In the genomic region with DNA sequence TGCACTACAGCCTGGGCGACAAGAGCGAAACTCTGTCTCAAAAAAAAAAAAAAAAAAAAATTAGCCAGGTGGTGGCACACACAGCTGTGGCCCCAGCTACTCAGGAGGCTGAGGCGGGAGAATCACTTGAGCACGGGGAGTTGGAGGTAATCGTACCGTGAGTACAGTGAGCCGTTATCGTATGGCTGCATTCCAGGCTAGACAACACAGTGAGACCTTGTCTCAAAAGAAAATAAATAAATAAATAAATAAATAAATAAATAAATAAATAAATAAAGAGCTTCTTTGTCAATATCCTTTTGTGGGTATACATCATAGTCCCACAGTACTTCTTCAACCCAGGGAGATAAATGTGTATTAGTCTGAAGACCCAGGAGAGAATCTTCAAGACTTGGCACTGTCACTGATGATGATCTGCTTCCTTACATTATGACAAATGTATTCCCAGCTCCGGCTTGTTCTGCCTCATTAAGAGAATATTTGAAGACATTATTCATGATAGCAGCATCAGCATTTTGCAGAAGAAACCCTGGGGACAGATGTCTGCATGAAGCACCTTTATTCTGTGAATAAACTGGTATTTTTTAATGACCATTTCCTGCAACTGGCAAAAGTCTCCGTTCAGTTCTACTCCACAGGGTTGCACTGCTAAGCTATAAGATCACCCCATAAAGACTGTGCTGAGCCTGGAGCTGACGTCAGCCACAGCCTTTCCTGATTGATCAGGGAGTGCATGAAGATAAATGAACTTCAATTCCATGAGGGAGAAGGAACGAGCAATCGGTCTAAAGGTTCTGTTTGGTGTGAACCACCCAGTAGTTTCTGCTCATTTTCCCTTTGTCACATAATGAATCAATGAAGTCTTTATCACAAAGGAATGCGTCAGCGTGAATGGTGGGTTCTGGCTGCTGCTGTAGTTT, we compare ENCODE assay signal across 24 cellular contexts. TPM values are rescaled to one million over a fixed set of nuclear protein-coding genes. Genes with fewer than 3 reads are reported as not detected.
DNase-seq lines count a peak whose midpoint lies in the region; ATAC-seq and TF ChIP-seq lines count a peak whose summit lies in the region.
"Had no signal": no experiment of that assay in that cellular context is flagged by ENCODE, and none has a peak within 500 bp of the region (broad histone marks: within the 10 kb centered on the region; RNA-seq: fewer than 3 reads in every experiment).

No MANE protein-coding gene starts in this region.

- ATAC-seq in HG03439 (IDR thresholded peaks at IDR 0.05; ENCODE audit: unreplicated experiment), result no peak
- ATAC-seq: stimulated activated memory B cell treated with anti-CD40 and anti-IgM and Interleukin-4, amounts not matched to agents 10 μg/mL and 1 μg/mL and 100 μg/mL, for 72 hours had no signal

- H3K27me3 ChIP-seq in Peyer's patch (no peaks in the 10 kb centered on the region), spleen (replicated peaks in 1 of 7) (peaks cover 0 to 12% (median 0%) of the 10 kb centered on the region in 7 donors)
- H3K27me3 ChIP-seq: adrenal gland, cardiac muscle cell had no signal

- H3K4me3 ChIP-seq in Peyer's patch (no peak overlapping the region), spleen (no peak overlapping the region)
- H3K4me3 ChIP-seq: adrenal gland, cardiac muscle cell, esophagus squamous epithelium, SJSA1 had no signal

- TF ChIP-seq CTCF in Peyer's patch (IDR thresholded peaks at IDR 0.05) (no peak), spleen (IDR thresholded peaks at IDR 0.05 in 8 of 11, conservative IDR thresholded peaks at IDR 0.05 in 3 of 11) (no peak), GM13977 (IDR thresholded peaks at IDR 0.05; ENCODE audit: extremely low read depth, insufficient read depth, missing control alignments) (no peak)

- H3K4me1 ChIP-seq in Peyer's patch, result peaks cover 0 to 43% (median 21%) of the 10 kb centered on the region in 4 donors
- H3K4me1 ChIP-seq in spleen, result peaks cover 20 to 43% (median 35%) of the 10 kb centered on the region in 6 donors
- H3K4me1 ChIP-seq: adrenal gland had no signal

- peaks cover 0 to 3% (median 3%) of the 10 kb centered on the region in 3 donors for H3K27me3 Mint-ChIP-seq in immature natural killer cell (ENCODE audit: low read depth in 3 of 3)
- H3K27me3 Mint-ChIP-seq: stimulated activated memory B cell treated with anti-CD40 and anti-IgM and Interleukin-4, amounts not matched to agents 10 μg/mL and 1 μg/mL and 100 μg/mL, for 72 hours had no signal

- in situ Hi-C loops in GM13977 (cut with MboI; ENCODE audit: low pct_unique_long_range_greater_than_20kb, low sequenced_read_pairs, unreplicated experiment), result no loop called here

- TF ChIP-seq POLR2A in Peyer's patch (IDR thresholded peaks at IDR 0.05), result no peak
- TF ChIP-seq POLR2A in spleen (IDR thresholded peaks at IDR 0.05), result no peak

- H3K27ac Mint-ChIP-seq in immature natural killer cell, result peak overlapping the region in 1 of 6 donors; percentile 45
- H3K27ac Mint-ChIP-seq: CD14-positive monocyte, nephron had no signal

- 56 to 65% (median 58%) methylated on average over 15 of the region's 15 CpGs for WGBS in spleen, 5 donors

- H3K36me3 Mint-ChIP-seq in immature natural killer cell, result no peaks in the 10 kb centered on the region
- H3K36me3 Mint-ChIP-seq: CD14-positive monocyte; stimulated activated memory B cell treated with anti-CD40 and anti-IgM and Interleukin-4, amounts not matched to agents 10 μg/mL and 1 μg/mL and 100 μg/mL, for 72 hours had no signal

- DNase-seq in NCI-H2227 treated with DMSO at 0.1 percent for 48 hours (lab: John Stamatoyannopoulos, UW), result peak; percentile 20
- DNase-seq in NCI-H2227 (lab: John Stamatoyannopoulos, UW; ENCODE audit: unreplicated experiment), result no peak
- DNase-seq in Peyer's patch, result peak in 2 of 3 donors; percentile 55 to 56
- DNase-seq in immature natural killer cell, result no peak
- DNase-seq in spleen, result peak; percentile 23
- DNase-seq in NCI-H2081 treated with DMSO at 0.1 percent for 48 hours (lab: John Stamatoyannopoulos, UW), result no peak
- no peak for DNase-seq in GM13977 (ENCODE audit: low spot score)
- DNase-seq: activated CD4-positive, alpha-beta T cell treated with anti-CD3 and anti-CD28 coated beads for 4 hours; adrenal gland; esophagus squamous epithelium; glutamatergic neuron; IMR-90; NCI-H2029; NCI-H526; stimulated activated CD4-positive, alpha-beta T cell treated with anti-CD3 and anti-CD28 coated beads, Interleukin-15, amount 100 ng/mL, for 24 hours had no signal

- H3K9me3 Mint-ChIP-seq in immature natural killer cell, result no peaks in the 10 kb centered on the region

- H3K27ac ChIP-seq in Peyer's patch (peak overlapping the region in 2 of 4 donors; percentile 12 to 33), spleen (no peak overlapping the region)
- H3K27ac ChIP-seq: adrenal gland, cardiac muscle cell, esophagus squamous epithelium, SJSA1 had no signal

- H3K9me3 ChIP-seq in Peyer's patch (no peaks in the 10 kb centered on the region), spleen (peaks cover 0 to 18% (median 10%) of the 10 kb centered on the region in 8 donors)
- H3K9me3 ChIP-seq: adrenal gland, esophagus squamous epithelium had no signal

- peak overlapping the region in 3 of 5 donors; percentile 3 to 15 (median 12) for H3K4me3 Mint-ChIP-seq in immature natural killer cell
- H3K4me3 Mint-ChIP-seq: CD14-positive monocyte; nephron; stimulated activated memory B cell treated with anti-CD40 and anti-IgM and Interleukin-4, amounts not matched to agents 10 μg/mL and 1 μg/mL and 100 μg/mL, for 72 hours had no signal

- intact Hi-C loops in spleen (cut with DNase I; ENCODE audit: low total_unique reads), result no loop called here

- H3K36me3 ChIP-seq in Peyer's patch (no peaks in the 10 kb centered on the region), spleen (no peaks in the 10 kb centered on the region)
- H3K36me3 ChIP-seq: adrenal gland, cardiac muscle cell, esophagus squamous epithelium, SJSA1 had no signal

- peaks cover 27 to 33% of the 10 kb centered on the region in 2 donors for H3K4me1 Mint-ChIP-seq in immature natural killer cell

RNA-seq across cellular contexts. Expression of a gene that starts 1.7 kb away (rescaled TPM):
- 100 to 1,000 TPM in 2 of 4 donors, 10 to 100 TPM in 2; 12.4 to 176 (median 105) TPM for total RNA-seq in Peyer's patch
- polyA plus RNA-seq in immature natural killer cell, result under 1 TPM in 2 of 3 donors, not detected in 1; 0.41 to 0.98 TPM
- 1 to 10 TPM in 3 of 7 donors, under 1 TPM in 3, not detected in 1; 0.39 to 2.0 (median 0.98) TPM for total RNA-seq in spleen
- 1 to 10 TPM; 1.1 to 5.7 (median 1.2) TPM for polyA plus RNA-seq in spleen
- total RNA-seq: adrenal gland, cardiac muscle cell, IMR-90, SJSA1 had no signal
- polyA plus RNA-seq: cardiac muscle cell, IMR-90 had no signal

RNA-seq across cellular contexts. Expression of a gene that starts 12.7 kb away (rescaled TPM):
- total RNA-seq in Peyer's patch (10 to 100 TPM in 3 of 4 donors, not detected in 1; 16.9 to 82.5 (median 64.1) TPM), spleen (not detected)
- polyA plus RNA-seq in immature natural killer cell (not detected), spleen (under 1 TPM in 1 of 3 donors, not detected in 2; 0.08 TPM)
- total RNA-seq: A172, adrenal gland, cardiac muscle cell, esophagus squamous epithelium, H4, IMR-90, renal cortical epithelial cell, SJSA1 had no signal
- polyA plus RNA-seq: adrenal gland, CD14-positive monocyte, IMR-90 had no signal

RNA-seq across cellular contexts. Expression of a gene that starts 22.2 kb away (rescaled TPM):
- not detected for total RNA-seq in Peyer's patch
- polyA plus RNA-seq in immature natural killer cell, result not detected
- not detected for total RNA-seq in spleen
- polyA plus RNA-seq in spleen, result under 1 TPM in 1 of 3 donors, not detected in 2; 0.03 TPM
- total RNA-seq: A172, adrenal gland, cardiac muscle cell, H4, IMR-90, SJSA1 had no signal
- polyA plus RNA-seq: cardiac muscle cell, CD14-positive monocyte, IMR-90 had no signal

RNA-seq across cellular contexts. Expression of a gene that starts 22.5 kb away (rescaled TPM):
- 10 to 100 TPM in 3 of 4 donors, 1 to 10 TPM in 1; 5.0 to 64.1 (median 45.4) TPM for total RNA-seq in Peyer's patch
- 10 to 100 TPM; 10.1 to 13.4 (median 12.3) TPM for polyA plus RNA-seq in immature natural killer cell
- total RNA-seq in spleen, result 1 to 10 TPM; 2.7 to 7.9 (median 5.8) TPM
- 1 to 10 TPM; 5.4 to 9.2 (median 6.5) TPM for polyA plus RNA-seq in spleen

RNA-seq across cellular contexts. Expression of a gene that starts 45.5 kb away (rescaled TPM):
- total RNA-seq in Peyer's patch (100 to 1,000 TPM; 297 to 532 (median 329) TPM), spleen (100 to 1,000 TPM; 145 to 258 (median 185) TPM)
- polyA plus RNA-seq in immature natural killer cell (100 to 1,000 TPM; 173 to 261 (median 195) TPM), spleen (100 to 1,000 TPM; 132 to 257 (median 213) TPM)

Comparison
In these comparisons a context has a peak if more than half of its experiments do, and no peak if none do; other contexts are left out.
1. DNase-seq: peak in NCI-H2227 treated with DMSO at 0.1 percent for 48 hours (single experiment), Peyer's patch (2 of 3) and spleen (single experiment); none in NCI-H2227 (single experiment), immature natural killer cell (0 of 3), NCI-H2081 treated with DMSO at 0.1 percent for 48 hours (single experiment) and GM13977 (single experiment).
2. RNA of a gene that starts 1.7 kb away (total RNA-seq): 12.4 to 176 TPM in Peyer's patch; 0.39 to 2.0 TPM in spleen; every median in the first group is over 4 times any median in the second.